Comparison of ENCODE assay signal across 8 cellular contexts in the genomic region with DNA sequence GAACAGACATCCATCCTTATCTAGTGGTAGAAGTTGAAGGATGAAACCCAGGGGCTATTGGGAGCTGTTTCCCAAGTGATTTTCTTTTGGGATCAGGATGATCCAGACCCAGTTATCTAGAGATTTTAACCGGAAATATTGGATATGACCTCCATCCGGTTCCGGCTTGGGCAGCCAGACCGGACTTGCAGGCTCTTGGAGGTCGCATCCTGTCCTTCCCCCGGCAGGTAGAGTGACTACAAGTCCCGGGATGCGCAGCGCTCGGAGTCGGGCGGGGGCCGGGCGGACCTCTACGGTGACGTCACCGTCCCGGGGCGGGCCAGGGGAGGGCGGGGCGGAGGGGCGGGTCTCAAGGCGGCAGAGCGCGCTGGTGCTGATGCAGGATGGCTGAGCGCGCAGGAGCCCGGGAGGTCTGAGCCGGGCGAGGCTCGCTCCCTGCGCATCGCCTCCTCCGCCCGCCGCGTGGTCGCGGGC. TPM values are rescaled to one million over a fixed set of nuclear protein-coding genes. Genes with fewer than 3 reads are reported as not detected.
DNase-seq lines count a peak whose midpoint lies in the region; ATAC-seq and TF ChIP-seq lines count a peak whose summit lies in the region.

TSS of gene KIF5C (plus strand) at position 360 of the 474 bp plus-strand sequence. CDS start 391 bp downstream, outside the sequence.

- TF ChIP-seq POLR2A in breast epithelium (IDR thresholded peaks at IDR 0.05) (no peak), spleen (IDR thresholded peaks at IDR 0.05) (no peak)

- TF ChIP-seq CTCF in WI38 (IDR thresholded peaks at IDR 0.05; ENCODE audit: low read depth, low read length), result no peak
- no peak for TF ChIP-seq CTCF in breast epithelium (IDR thresholded peaks at IDR 0.05)
- no peak for TF ChIP-seq CTCF in spleen (IDR thresholded peaks at IDR 0.05 in 8 of 11, conservative IDR thresholded peaks at IDR 0.05 in 3 of 11)

- intact Hi-C loops in breast epithelium (cut with DNase I; ENCODE audit: low total_unique reads) (loop anchor here (5.0 kb wide), 1 partner anchor 53 kb away; no protein-coding TSS in a partner anchor), spleen (cut with DNase I; ENCODE audit: low total_unique reads) (no loop called here)

- H3K36me3 ChIP-seq in breast epithelium (no peaks in the 10 kb centered on the region), spleen (no peaks in the 10 kb centered on the region)

- ATAC-seq in GM18498 (IDR thresholded peaks at IDR 0.05; ENCODE audit: unreplicated experiment) (peak; percentile 93), HG02870 (IDR thresholded peaks at IDR 0.05; ENCODE audit: unreplicated experiment) (peak; percentile 92)

- H3K9me3 ChIP-seq in breast epithelium, result no peaks in the 10 kb centered on the region
- peaks cover 0 to 3% (median 0%) of the 10 kb centered on the region in 8 donors for H3K9me3 ChIP-seq in spleen

- WGBS in spleen, 5 donors, result 0 to 4% (median 1%) methylated on average over 2 to 39 of the region's 39 CpGs

- DNase-seq in NCI-H1694 treated with DMSO at 0.1 percent for 48 hours (lab: John Stamatoyannopoulos, UW) (peak; percentile 85), breast epithelium (ENCODE audit: low spot score in 2 of 2) (peak; percentile 70 to 78), iPS-NIHi11 (ENCODE audit: low spot score) (peak; percentile 97), spleen (peak; percentile 95), cortex of kidney (lab: John Stamatoyannopoulos, UW) (no peak)

- H3K4me3 ChIP-seq in WI38 (ENCODE audit: low read depth, low read length), result peak within 1 kb of the TSS; percentile 25; the same call in 1 of the 2 replicates
- peak within 1 kb of the TSS; percentile 24 to 84 (median 58) for H3K4me3 ChIP-seq in breast epithelium
- H3K4me3 ChIP-seq in spleen, result peak within 1 kb of the TSS; percentile 37 to 92 (median 62)

- H3K27ac ChIP-seq in breast epithelium (no peak within 1 kb of the TSS), spleen (peak within 1 kb of the TSS in 3 of 8 donors; percentile 33 to 49 (median 35))

- H3K27me3 ChIP-seq in breast epithelium (peaks cover 0 to 17% of the 10 kb centered on the region in 2 donors), spleen (replicated peaks in 1 of 7) (peaks cover 4 to 81% (median 32%) of the 10 kb centered on the region in 7 donors)

- H3K4me1 ChIP-seq in breast epithelium (peaks cover 0 to 3% of the 10 kb centered on the region in 2 donors), spleen (peaks cover 4 to 28% (median 27%) of the 10 kb centered on the region in 6 donors)

RNA-seq across cellular contexts. Expression of gene KIF5C, which starts in this region (rescaled TPM):
- total RNA-seq in breast epithelium, result 10 to 100 TPM in 1 of 3 donors, 1 to 10 TPM in 2; 2.7 to 13.3 (median 6.2) TPM
- total RNA-seq in spleen, result 1 to 10 TPM; 2.3 to 8.3 (median 6.2) TPM
- polyA plus RNA-seq in spleen, result 1 to 10 TPM in 2 of 3 donors, under 1 TPM in 1; 0.61 to 1.4 (median 1.1) TPM
